ENCODE assay signal across 18 cellular contexts in the genomic region with DNA sequence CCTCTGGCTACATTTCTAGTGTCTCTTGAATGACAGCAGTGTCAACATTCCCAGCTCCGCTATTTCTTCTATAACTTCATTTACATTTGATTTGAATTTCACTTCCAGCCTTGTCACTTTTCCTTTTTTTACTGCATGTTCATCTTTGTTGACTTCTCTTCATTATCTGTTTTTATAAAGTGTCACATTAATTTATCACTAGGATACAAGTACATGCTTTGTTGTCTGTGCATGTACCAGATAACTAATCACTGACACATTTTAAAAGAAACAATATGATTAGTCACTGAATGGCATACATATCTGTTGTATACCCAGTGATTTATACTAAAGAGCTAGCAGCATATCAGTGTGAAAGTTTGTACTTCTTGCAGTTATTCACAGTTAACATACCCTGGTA. TPM values are rescaled to one million over a fixed set of nuclear protein-coding genes. Genes with fewer than 3 reads are reported as not detected.
DNase-seq lines count a peak whose midpoint lies in the region; ATAC-seq, FAIRE-seq and TF ChIP-seq lines count a peak whose summit lies in the region.
"Had no signal": no experiment of that assay in that cellular context is flagged by ENCODE, and none has a peak within 500 bp of the region (broad histone marks: within the 10 kb centered on the region; RNA-seq: fewer than 3 reads in every experiment).

No MANE protein-coding gene starts in this region.

- TF ChIP-seq POLR2A in GM12878 (IDR thresholded peaks at IDR 0.05; ENCODE audit: low read depth, low read length): no peak
- no peak for TF ChIP-seq POLR2A in erythroblast (IDR thresholded peaks at IDR 0.05; ENCODE audit: low read length)

- H3K27ac ChIP-seq in GM12878 (ENCODE audit: control insufficient read depth, insufficient read depth): no peak overlapping the region
- H3K27ac ChIP-seq: BLaER1 had no signal

- no peak for DNase-seq in D721Med (ENCODE audit: insufficient read length, low spot score)
- DNase-seq in HCEC 1CT: peak; percentile 23
- no peak for DNase-seq in GM12878 (ENCODE audit: low read depth, low spot score)
- peak; percentile 8 to 67 for DNase-seq in erythroblast (lab: John Stamatoyannopoulos, UW)
- no peak for DNase-seq in NCI-H226
- no peak for DNase-seq in foreskin melanocyte
- DNase-seq in NCI-H774 (lab: John Stamatoyannopoulos, UW): no peak
- DNase-seq: 8988T; AML-193; CD4-positive, CD25-positive, alpha-beta regulatory T cell; DMS 273 treated with DMSO at 0.1 percent for 48 hours; GOT3 had no signal

- no peak overlapping the region for H3K4me3 ChIP-seq in GM12878
- H3K4me3 ChIP-seq: BLaER1 had no signal

- no peak for TF ChIP-seq RAD21 in GM12878 (IDR thresholded peaks at IDR 0.05; ENCODE audit: insufficient read depth, low read depth, low read length)

- peak; percentile 32 for FAIRE-seq in D721Med (lab: Jason Lieb, UNC)
- FAIRE-seq in GM12878 (lab: Jason Lieb, UNC): peak; percentile 18
- FAIRE-seq: GM12892, GM19239, HepG2, HTR-8/SVneo had no signal

- no peak for TF ChIP-seq CTCF in D721Med (IDR thresholded peaks at IDR 0.05; ENCODE audit: insufficient read depth, missing control alignments)
- TF ChIP-seq CTCF in GM12878 (IDR thresholded peaks at IDR 0.05 in 2 of 3, conservative IDR thresholded peaks at IDR 0.05 in 1 of 3; ENCODE audit: control insufficient read depth in 2 of 3, extremely low read depth in 1 of 3, insufficient read depth in 1 of 3, low read depth in 3 of 3, low read length in 3 of 3): no peak

- CTCF ChIA-PET in GM12878 (lab: Yijun Ruan, JAX): no interaction called here

- intact Hi-C loops in GM12878 (cut with micrococcal nuclease; ENCODE audit: unreplicated experiment): no loop called here

- no peak for ATAC-seq in GM12878
- ATAC-seq: HepG2 had no signal

- H3K27me3 ChIP-seq in GM12878 (replicated peaks in 1 of 2; ENCODE audit: control insufficient read depth in 2 of 2, insufficient read depth in 2 of 2, low read length in 1 of 2): no peaks in the 10 kb centered on the region
- H3K27me3 ChIP-seq: BLaER1 had no signal

- SMC1A ChIA-PET in GM12878 (lab: Charles Lee; ENCODE audit: uncharacterized antibody, unreplicated experiment): no interaction called here

- RAD21 ChIA-PET in GM12878 (lab: Charles Lee; ENCODE audit: unreplicated experiment): no interaction called here

- no peaks in the 10 kb centered on the region for H3K36me3 ChIP-seq in GM12878 (ENCODE audit: control insufficient read depth in 2 of 2, insufficient read depth in 2 of 2, low read length in 1 of 2)

- H4K20me1 ChIP-seq in GM12878 (ENCODE audit: control insufficient read depth, insufficient read depth): no peaks in the 10 kb centered on the region
- H4K20me1 ChIP-seq: BLaER1 had no signal

- TF ChIP-seq EP300 in GM12878 (IDR thresholded peaks at IDR 0.05; ENCODE audit: borderline replicate concordance in 1 of 2, control insufficient read depth in 1 of 2, low read depth in 2 of 2, low read length in 2 of 2): no peak

- no peak overlapping the region for H3K4me2 ChIP-seq in GM12878 (ENCODE audit: control insufficient read depth, insufficient read depth)
- H3K4me2 ChIP-seq: BLaER1 had no signal

- H3K9me3 ChIP-seq in GM12878 (replicated peaks; ENCODE audit: control insufficient read depth, insufficient read depth, low read length): no peaks in the 10 kb centered on the region
- H3K9me3 ChIP-seq: BLaER1 had no signal

- H3K9ac ChIP-seq in GM12878 (ENCODE audit: control insufficient read depth, insufficient read depth, low read length): no peak overlapping the region
- H3K9ac ChIP-seq: BLaER1 had no signal

- in situ Hi-C loops in GM12878 (cut with MboI): no loop called here

- POLR2A ChIA-PET in GM12878 (lab: Charles Lee): no interaction called here

- H3K4me1 ChIP-seq in GM12878 (ENCODE audit: control insufficient read depth, insufficient read depth, low read length): no peaks in the 10 kb centered on the region
- H3K4me1 ChIP-seq: BLaER1 had no signal

- no TSS peak for BruUV-seq in GM12878 (replicated peaks; lab: Mats Ljungman, UMichigan)

- H3K79me2 ChIP-seq in GM12878 (ENCODE audit: control insufficient read depth, insufficient read depth, low read length): no peaks in the 10 kb centered on the region

- 100% methylated on average over 1 of the region's 1 CpG for WGBS in GM12878 (ENCODE audit: insufficient coverage, insufficient replicate concordance, low lambda C conversion rate, missing lambda C conversion rate)

- no peak overlapping the region for H2AFZ ChIP-seq in GM12878 (ENCODE audit: control insufficient read depth, low read depth, low read length)

TF ChIP-seq in GM12878, 131 proteins besides CTCF, POLR2A, EP300 and RAD21:
- TF ChIP-seq NR2F1 (conservative IDR thresholded peaks at IDR 0.05) (no peak), GATAD2B (conservative IDR thresholded peaks at IDR 0.05; ENCODE audit: low read depth) (no peak), SIN3A (IDR thresholded peaks at IDR 0.05; ENCODE audit: low read depth, low read length) (no peak), JUNB (IDR thresholded peaks at IDR 0.05) (no peak), CBX5 (IDR thresholded peaks at IDR 0.05; ENCODE audit: low read depth) (no peak)
- TF ChIP-seq, protein P1, sequence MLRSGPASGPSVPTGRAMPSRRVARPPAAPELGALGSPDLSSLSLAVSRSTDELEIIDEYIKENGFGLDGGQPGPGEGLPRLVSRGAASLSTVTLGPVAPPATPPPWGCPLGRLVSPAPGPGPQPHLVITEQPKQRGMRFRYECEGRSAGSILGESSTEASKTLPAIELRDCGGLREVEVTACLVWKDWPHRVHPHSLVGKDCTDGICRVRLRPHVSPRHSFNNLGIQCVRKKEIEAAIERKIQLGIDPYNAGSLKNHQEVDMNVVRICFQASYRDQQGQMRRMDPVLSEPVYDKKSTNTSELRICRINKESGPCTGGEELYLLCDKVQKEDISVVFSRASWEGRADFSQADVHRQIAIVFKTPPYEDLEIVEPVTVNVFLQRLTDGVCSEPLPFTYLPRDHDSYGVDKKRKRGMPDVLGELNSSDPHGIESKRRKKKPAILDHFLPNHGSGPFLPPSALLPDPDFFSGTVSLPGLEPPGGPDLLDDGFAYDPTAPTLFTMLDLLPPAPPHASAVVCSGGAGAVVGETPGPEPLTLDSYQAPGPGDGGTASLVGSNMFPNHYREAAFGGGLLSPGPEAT (IDR thresholded peaks at IDR 0.05; ENCODE audit: low read depth): no peak

RNA-seq across cellular contexts. Expression of a gene that starts 29.1 kb away (rescaled TPM):
- total RNA-seq in GM12878 (2013; cell fraction: nucleolus; rRNA removed): 12.6 and 12.7 TPM in 2 replicates
- total RNA-seq in GM12878 (2014; rRNA removed) (6.4 and 6.6 TPM in 2 replicates), GM12878 (2014; rRNA removed; fragmentation: Illumina TruSeq; extraction: Trizol) (5.7 and 5.9 TPM in 2 replicates), GM12878 (2021) (4.0 and 4.6 TPM in 2 replicates)
- polyA plus RNA-seq in GM12878 (2011; ENCODE audit: low read depth): 2.9 TPM
- polyA plus RNA-seq in GM12878 (2011; rRNA removed) (5.9 and 8.2 TPM in 2 replicates), GM12878 (2014; fragmentation: Illumina TruSeq; extraction: Trizol) (4.7 and 5.1 TPM in 2 replicates), GM12878 (2014; fragmentation: Nextera tagmentation; extraction: Ambion mirVana) (1 to 10 TPM; 1.6 to 3.5 TPM), GM12878 (2014; rRNA removed) (6.9 and 7.1 TPM in 2 replicates), GM12878 (2016; fragmentation: Nextera tagmentation; extraction: Ambion mirVana) (1 to 10 TPM; 8.8 to 9.5 TPM)
- 3.0 and 3.3 TPM in 2 replicates for polyA plus RNA-seq in GM12878 (2011; cell fraction: cytosol; rRNA removed)
- polyA plus RNA-seq in GM12878 (2011; cell fraction: nucleus; rRNA removed): 2.0 and 2.5 TPM in 2 replicates
- polyA plus RNA-seq in GM12878 (2012): 3.5 and 3.8 TPM in 2 replicates
- polyA minus RNA-seq in GM12878 (2011; rRNA and poly(A)+ RNA removed): 3.4 and 4.4 TPM in 2 replicates
- polyA minus RNA-seq in GM12878 (2011; cell fraction: cytosol; rRNA and poly(A)+ RNA removed): 1.2 and 1.7 TPM in 2 replicates
- polyA minus RNA-seq in GM12878 (2011; cell fraction: nucleus; rRNA and poly(A)+ RNA removed): 2.7 and 5.6 TPM in 2 replicates

RNA-seq across cellular contexts. Expression of a gene that starts 29.2 kb away (rescaled TPM):
- total RNA-seq in GM12878 (2013; cell fraction: nucleolus; rRNA removed): 454 TPM in 2 replicates
- total RNA-seq in GM12878 (2014; rRNA removed) (57.3 and 74.7 TPM in 2 replicates), GM12878 (2014; rRNA removed; fragmentation: Illumina TruSeq; extraction: Trizol) (69.9 and 75.9 TPM in 2 replicates), GM12878 (2021) (57.0 and 65.3 TPM in 2 replicates)
- polyA plus RNA-seq in GM12878 (2011; ENCODE audit: low read depth): 20.6 TPM
- polyA plus RNA-seq in GM12878 (2011; rRNA removed) (73.7 and 124 TPM in 2 replicates), GM12878 (2014; fragmentation: Illumina TruSeq; extraction: Trizol) (49.2 and 58.4 TPM in 2 replicates), GM12878 (2014; fragmentation: Nextera tagmentation; extraction: Ambion mirVana) (10 to 100 TPM; 23.6 to 42.1 TPM), GM12878 (2014; rRNA removed) (32.7 and 36.6 TPM in 2 replicates), GM12878 (2016; fragmentation: Nextera tagmentation; extraction: Ambion mirVana) (10 to 100 TPM; 54.0 to 61.3 TPM)
- polyA plus RNA-seq in GM12878 (2011; cell fraction: cytosol; rRNA removed): 18.9 and 19.8 TPM in 2 replicates
- 113 and 162 TPM in 2 replicates for polyA plus RNA-seq in GM12878 (2011; cell fraction: nucleus; rRNA removed)
- polyA plus RNA-seq in GM12878 (2012): 26.7 and 35.8 TPM in 2 replicates
- polyA minus RNA-seq in GM12878 (2011; rRNA and poly(A)+ RNA removed): 76.0 and 124 TPM in 2 replicates
- 23.3 and 31.5 TPM in 2 replicates for polyA minus RNA-seq in GM12878 (2011; cell fraction: cytosol; rRNA and poly(A)+ RNA removed)
- polyA minus RNA-seq in GM12878 (2011; cell fraction: nucleus; rRNA and poly(A)+ RNA removed): 78.8 and 92.6 TPM in 2 replicates

RNA-seq across cellular contexts. Expression of a gene that starts 35.9 kb away (rescaled TPM):
- 1.4 TPM in 2 replicates for total RNA-seq in GM12878 (2013; cell fraction: nucleolus; rRNA removed)
- total RNA-seq in GM12878 (2014; rRNA removed): 0.82 and 1.1 TPM in 2 replicates
- total RNA-seq in GM12878 (2014; rRNA removed; fragmentation: Illumina TruSeq; extraction: Trizol): 0.13 and 0.18 TPM in 2 replicates
- 0.92 and 1.3 TPM in 2 replicates for total RNA-seq in GM12878 (2021)
- polyA plus RNA-seq in GM12878 (2011; ENCODE audit: low read depth): 0.12 TPM
- polyA plus RNA-seq in GM12878 (2011; rRNA removed): 0.08 and 0.16 TPM in 2 replicates
- 0.12 TPM in 2 replicates for polyA plus RNA-seq in GM12878 (2011; cell fraction: cytosol; rRNA removed)
- polyA plus RNA-seq in GM12878 (2011; cell fraction: nucleus; rRNA removed): 0.67 TPM in 2 replicates
- 0.46 and 0.49 TPM in 2 replicates for polyA plus RNA-seq in GM12878 (2012)
- 0.37 and 0.43 TPM in 2 replicates for polyA plus RNA-seq in GM12878 (2014; fragmentation: Illumina TruSeq; extraction: Trizol)
- under 1 TPM in 1 of 2 experiments, not detected in 1; 0.13 TPM for polyA plus RNA-seq in GM12878 (2014; fragmentation: Nextera tagmentation; extraction: Ambion mirVana)
- 0.77 and 1.1 TPM in 2 replicates for polyA plus RNA-seq in GM12878 (2014; rRNA removed)
- polyA plus RNA-seq in GM12878 (2016; fragmentation: Nextera tagmentation; extraction: Ambion mirVana): under 1 TPM; 0.16 to 0.76 TPM
- 0.15 TPM in 1 of 2 replicates, not detected in the other for polyA minus RNA-seq in GM12878 (2011; rRNA and poly(A)+ RNA removed)
- not detected in 2 replicates for polyA minus RNA-seq in GM12878 (2011; cell fraction: cytosol; rRNA and poly(A)+ RNA removed)
- 0.97 and 1.4 TPM in 2 replicates for polyA minus RNA-seq in GM12878 (2011; cell fraction: nucleus; rRNA and poly(A)+ RNA removed)
- total RNA-seq: G401, HepG2 had no signal

Comparison
In these comparisons a context has a peak if more than half of its experiments do, and no peak if none do; other contexts are left out.
1. DNase-seq: peak in HCEC 1CT (single experiment) and erythroblast (2 of 2); none in D721Med (single experiment), GM12878 (single experiment), NCI-H226 (single experiment), foreskin melanocyte (single experiment) and NCI-H774 (single experiment).